In the genomic region with DNA sequence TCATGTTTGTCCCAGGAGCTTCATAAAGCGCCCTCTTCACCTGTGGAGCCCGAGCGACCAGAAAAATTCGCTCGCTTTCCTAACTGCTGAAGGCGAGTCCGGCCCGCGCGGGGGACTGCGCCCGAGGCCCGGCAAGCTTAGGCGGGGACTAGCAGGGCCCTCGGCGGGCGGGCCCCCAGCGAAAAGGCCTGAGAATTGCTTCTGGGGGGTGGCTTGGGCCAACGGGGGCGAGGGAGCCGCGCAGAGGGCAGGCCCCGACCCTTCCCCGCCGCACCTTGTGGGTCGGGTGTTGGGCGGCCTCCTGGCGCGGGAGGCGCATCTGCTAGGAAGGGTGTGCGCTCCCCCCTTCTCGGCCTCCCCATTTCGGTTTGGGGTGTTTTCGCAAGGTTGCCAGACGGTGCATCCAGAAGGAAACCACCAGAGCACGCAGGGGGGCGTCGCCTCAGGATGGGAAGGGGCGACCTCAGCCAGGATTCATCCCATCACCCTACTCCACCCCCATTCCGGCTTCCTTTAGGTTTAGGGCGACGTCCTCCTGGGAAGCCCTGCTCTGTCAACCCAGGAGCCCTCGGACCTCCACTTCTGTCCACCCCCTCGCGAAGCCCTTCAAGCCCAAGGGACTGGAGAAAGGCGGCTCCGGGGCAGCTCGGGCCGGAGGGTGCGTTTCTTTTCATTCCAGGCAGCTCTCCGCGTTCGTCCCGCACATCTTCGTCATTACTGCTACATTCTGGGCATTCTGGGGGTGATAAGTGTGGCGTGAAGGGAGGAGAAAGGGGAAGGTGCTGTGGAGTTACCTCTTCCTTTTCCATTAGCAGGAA, we compare ENCODE assay signal across 14 cellular contexts. TPM values are rescaled to one million over a fixed set of nuclear protein-coding genes. Genes with fewer than 3 reads are reported as not detected.
DNase-seq lines count a peak whose midpoint lies in the region; ATAC-seq and TF ChIP-seq lines count a peak whose summit lies in the region.
"Had no signal": no experiment of that assay in that cellular context is flagged by ENCODE, and none has a peak within 500 bp of the region (broad histone marks: within the 10 kb centered on the region; RNA-seq: fewer than 3 reads in every experiment).

No MANE protein-coding gene starts in this region.

- peaks cover 0 to 5% (median 1%) of the 10 kb centered on the region in 5 donors for H3K9me3 Mint-ChIP-seq in CD8-positive, alpha-beta memory T cell
- H3K9me3 Mint-ChIP-seq in brain (peaks cover 0 to 3% (median 0%) of the 10 kb centered on the region in 5 experiments), naive B cell (peaks cover 0 to 7% (median 4%) of the 10 kb centered on the region in 7 donors)

- H3K36me3 ChIP-seq in CD8-positive, alpha-beta memory T cell (ENCODE audit: insufficient read depth, low read length) = peaks cover 4% of the 10 kb centered on the region
- H3K36me3 ChIP-seq: HAP-1 had no signal

- peaks cover 32% of the 10 kb centered on the region for H3K4me1 ChIP-seq in CD8-positive, alpha-beta memory T cell (ENCODE audit: insufficient read depth, low read length)

- peaks cover 58% of the 10 kb centered on the region for H3K27me3 ChIP-seq in CD8-positive, alpha-beta memory T cell (ENCODE audit: insufficient read depth, low read length, poor library complexity, severe bottlenecking)

- peaks cover 10 to 18% (median 12%) of the 10 kb centered on the region in 3 donors for H3K36me3 Mint-ChIP-seq in CD8-positive, alpha-beta memory T cell
- H3K36me3 Mint-ChIP-seq in brain (peaks cover 23% of the 10 kb centered on the region), naive B cell (peaks cover 9 to 16% of the 10 kb centered on the region in 2 donors)

- ATAC-seq in naive B cell (ENCODE audit: low read depth in 2 of 2) (no peak), GM18909 (IDR thresholded peaks at IDR 0.05; ENCODE audit: poor library complexity, unreplicated experiment) (no peak)

- H3K27ac ChIP-seq in CD8-positive, alpha-beta memory T cell (ENCODE audit: low read depth, low read length) = no peak overlapping the region
- H3K27ac ChIP-seq: epithelial cell of prostate had no signal

- no peak for DNase-seq in CD8-positive, alpha-beta memory T cell
- DNase-seq in GM13977 (ENCODE audit: low spot score) (peak; percentile 26), naive B cell (no peak), ACHN (no peak), NCI-H1417 treated with DMSO at 0.1 percent for 48 hours (lab: John Stamatoyannopoulos, UW) (no peak)
- DNase-seq: hippocampal formation, MM.1S, T1000 had no signal

- peaks cover 56 to 57% of the 10 kb centered on the region in 2 donors for H3K27me3 Mint-ChIP-seq in CD8-positive, alpha-beta memory T cell
- H3K27me3 Mint-ChIP-seq in brain (peaks cover 55% of the 10 kb centered on the region), naive B cell (peaks cover 43 to 57% (median 49%) of the 10 kb centered on the region in 3 donors)

- peaks cover 30 to 39% (median 37%) of the 10 kb centered on the region in 3 donors for H3K4me1 Mint-ChIP-seq in CD8-positive, alpha-beta memory T cell
- peaks cover 49% of the 10 kb centered on the region for H3K4me1 Mint-ChIP-seq in brain
- peaks cover 23 to 35% (median 31%) of the 10 kb centered on the region in 3 donors for H3K4me1 Mint-ChIP-seq in naive B cell

- H3K9me3 ChIP-seq in CD8-positive, alpha-beta memory T cell (ENCODE audit: low read length) = no peaks in the 10 kb centered on the region
- H3K9me3 ChIP-seq: HAP-1, thoracic aorta had no signal

- H3K4me3 ChIP-seq in CD8-positive, alpha-beta memory T cell (ENCODE audit: low read length) = no peak overlapping the region
- H3K4me3 ChIP-seq: HAP-1, thoracic aorta had no signal

- POLR2A ChIA-PET in CD8-positive, alpha-beta memory T cell (lab: Charles Lee) = no interaction called here

- no peak for TF ChIP-seq CTCF in GM13977 (IDR thresholded peaks at IDR 0.05; ENCODE audit: extremely low read depth, insufficient read depth, missing control alignments)
- no peak for TF ChIP-seq CTCF in brain (conservative IDR thresholded peaks at IDR 0.05)

- H3K4me3 Mint-ChIP-seq in CD8-positive, alpha-beta memory T cell = peak overlapping the region in 6 of 7 donors; percentile 17 to 82 (median 38)
- peak overlapping the region in 3 of 5 experiments; percentile 73 to 82 (median 76) for H3K4me3 Mint-ChIP-seq in brain
- peak overlapping the region in 7 of 8 donors; percentile 12 to 78 (median 59) for H3K4me3 Mint-ChIP-seq in naive B cell

- H3K27ac Mint-ChIP-seq in CD8-positive, alpha-beta memory T cell = peak overlapping the region in 4 of 8 donors; percentile 17 to 75 (median 35)
- peak overlapping the region in 1 of 5 experiments; percentile 28 for H3K27ac Mint-ChIP-seq in brain
- H3K27ac Mint-ChIP-seq in naive B cell = peak overlapping the region in 4 of 6 donors; percentile 17 to 97 (median 72)

- CTCF ChIA-PET in CD8-positive, alpha-beta memory T cell (lab: Charles Lee) = interaction anchor here (0.9 to 1.3 kb wide), 3 partner anchors 166 to 943 kb away, joined by 3 to 7 read pairs (median 3); no protein-coding TSS in a partner anchor

- in situ Hi-C loops in GM13977 (cut with MboI; ENCODE audit: low pct_unique_long_range_greater_than_20kb, low sequenced_read_pairs, unreplicated experiment) = loop anchor here (10.0 to 25.0 kb wide), 2 partner anchors 939 to 1743 kb away; partner anchors contain the start of genes EVX2, HOXD12 and HOXD13
- in situ Hi-C loops in ACHN (cut with HindIII; ENCODE audit: low pct_ligation_motif_present, low pct_unique_long_range_greater_than_20kb, low sequenced_read_pairs) = no loop called here

RNA-seq across cellular contexts. Expression of gene SP9, which starts 9.1 kb away (rescaled TPM):
- not detected for total RNA-seq in CD8-positive, alpha-beta memory T cell
- polyA plus RNA-seq in CD8-positive, alpha-beta memory T cell = not detected
- 0.61 TPM for polyA plus RNA-seq in brain (ENCODE audit: insufficient read depth, low read depth, low replicate concordance)
- polyA plus RNA-seq in naive B cell (ENCODE audit: low read depth in 6 of 6) = not detected
- total RNA-seq: mononuclear cell, thoracic aorta had no signal

RNA-seq across cellular contexts. Expression of gene SCRN3, which starts 51.7 kb away (rescaled TPM):
- 10 to 100 TPM; 15.8 to 16.0 TPM for total RNA-seq in CD8-positive, alpha-beta memory T cell
- polyA plus RNA-seq in CD8-positive, alpha-beta memory T cell = 10.2 TPM
- polyA plus RNA-seq in brain (ENCODE audit: insufficient read depth, low read depth, low replicate concordance) = 9.6 TPM
- 10 to 100 TPM; 13.9 to 22.1 (median 16.5) TPM for polyA plus RNA-seq in naive B cell (ENCODE audit: low read depth in 6 of 6)
